In the genomic region with DNA sequence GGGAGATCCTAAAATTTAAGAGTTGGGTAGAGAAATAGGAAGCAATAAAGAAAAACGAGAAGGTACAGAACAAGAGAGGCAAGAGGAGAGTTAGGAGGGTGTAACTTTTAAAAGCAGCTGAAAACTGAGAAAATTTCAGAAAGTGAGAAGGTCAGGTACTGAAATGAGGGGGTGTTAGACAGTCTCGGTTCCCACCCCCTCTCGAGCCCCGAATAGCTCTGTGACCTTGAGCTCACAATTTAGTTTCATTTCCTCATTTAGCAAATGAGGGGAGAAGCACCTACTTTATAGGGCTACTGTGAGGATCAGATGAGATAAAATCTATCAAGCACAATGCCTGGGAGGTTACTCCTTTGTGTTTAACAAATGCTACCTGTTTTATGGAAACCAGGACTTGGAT, we compare ENCODE assay signal across 1 cellular context.
TF ChIP-seq lines count a peak whose summit lies in the region.

No MANE protein-coding gene starts in this region.

TF ChIP-seq in GM12878, 131 proteins besides CTCF, POLR2A, EP300 and RAD21 (continued from another document and continues in another):
- TF ChIP-seq, protein P1, sequence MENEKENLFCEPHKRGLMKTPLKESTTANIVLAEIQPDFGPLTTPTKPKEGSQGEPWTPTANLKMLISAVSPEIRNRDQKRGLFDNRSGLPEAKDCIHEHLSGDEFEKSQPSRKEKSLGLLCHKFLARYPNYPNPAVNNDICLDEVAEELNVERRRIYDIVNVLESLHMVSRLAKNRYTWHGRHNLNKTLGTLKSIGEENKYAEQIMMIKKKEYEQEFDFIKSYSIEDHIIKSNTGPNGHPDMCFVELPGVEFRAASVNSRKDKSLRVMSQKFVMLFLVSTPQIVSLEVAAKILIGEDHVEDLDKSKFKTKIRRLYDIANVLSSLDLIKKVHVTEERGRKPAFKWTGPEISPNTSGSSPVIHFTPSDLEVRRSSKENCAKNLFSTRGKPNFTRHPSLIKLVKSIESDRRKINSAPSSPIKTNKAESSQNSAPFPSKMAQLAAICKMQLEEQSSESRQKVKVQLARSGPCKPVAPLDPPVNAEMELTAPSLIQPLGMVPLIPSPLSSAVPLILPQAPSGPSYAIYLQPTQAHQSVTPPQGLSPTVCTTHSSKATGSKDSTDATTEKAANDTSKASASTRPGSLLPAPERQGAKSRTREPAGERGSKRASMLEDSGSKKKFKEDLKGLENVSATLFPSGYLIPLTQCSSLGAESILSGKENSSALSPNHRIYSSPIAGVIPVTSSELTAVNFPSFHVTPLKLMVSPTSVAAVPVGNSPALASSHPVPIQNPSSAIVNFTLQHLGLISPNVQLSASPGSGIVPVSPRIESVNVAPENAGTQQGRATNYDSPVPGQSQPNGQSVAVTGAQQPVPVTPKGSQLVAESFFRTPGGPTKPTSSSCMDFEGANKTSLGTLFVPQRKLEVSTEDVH (IDR thresholded peaks at IDR 0.05; ENCODE audit: low read depth, partially characterized antibody) = no peak
- TF ChIP-seq TAF1 (IDR thresholded peaks at IDR 0.05; ENCODE audit: borderline replicate concordance, low read depth, low read length) (no peak), ZNF384 (IDR thresholded peaks at IDR 0.05; ENCODE audit: borderline replicate concordance, low read depth, low read length) (peak; percentile 19; the same call in 1 of the 2 replicates), ZNF622 (IDR thresholded peaks at IDR 0.05) (no peak), ATF7 (IDR thresholded peaks at IDR 0.05; ENCODE audit: low read depth) (peak; percentile 92), KLF5 (IDR thresholded peaks at IDR 0.05; ENCODE audit: partially characterized antibody) (no peak), ETV6 (conservative IDR thresholded peaks at IDR 0.05 in 1 of 2, IDR thresholded peaks at IDR 0.05 in 1 of 2; ENCODE audit: borderline replicate concordance in 1 of 2, low read depth in 1 of 2) (peak in 1 of 2 experiments; percentile 77; a peak in 1 of 4 replicates), GABPA (IDR thresholded peaks at IDR 0.05; ENCODE audit: low read depth) (peak; percentile 51; the same call in 1 of the 2 replicates), FOXK2 (IDR thresholded peaks at IDR 0.05) (no peak), PML (IDR thresholded peaks at IDR 0.05; ENCODE audit: low read length) (peak; percentile 81), SP1 (IDR thresholded peaks at IDR 0.05; ENCODE audit: low read depth, low read length) (peak; percentile 70), ZNF24 (IDR thresholded peaks at IDR 0.05) (peak; percentile 59; the same call in 1 of the 2 replicates), HDAC2 (IDR thresholded peaks at IDR 0.05) (no peak), JUND (IDR thresholded peaks at IDR 0.05; ENCODE audit: low read depth, low read length) (peak; percentile 70; the same call in 1 of the 2 replicates), RB1 (IDR thresholded peaks at IDR 0.05; ENCODE audit: borderline replicate concordance) (no peak), STAT1 (conservative IDR thresholded peaks at IDR 0.05) (no peak), SIN3A (IDR thresholded peaks at IDR 0.05; ENCODE audit: low read depth, low read length) (no peak), BMI1 (IDR thresholded peaks at IDR 0.05; ENCODE audit: borderline replicate concordance) (peak; percentile 87), NR2F1 (conservative IDR thresholded peaks at IDR 0.05) (peak; percentile 100), GATAD2B (conservative IDR thresholded peaks at IDR 0.05; ENCODE audit: low read depth) (peak; percentile 91), TCF12 (IDR thresholded peaks at IDR 0.05; ENCODE audit: low read depth, low read length) (peak; percentile 75; the same call in 1 of the 2 replicates), STAT3 (IDR thresholded peaks at IDR 0.05; ENCODE audit: low read depth, low read length) (peak; percentile 95), BHLHE40 (IDR thresholded peaks at IDR 0.05; ENCODE audit: borderline replicate concordance in 1 of 2, low read depth in 2 of 2, low read length in 1 of 2) (peak; percentile 66 to 71; a peak in 2 of 4 replicates), WRNIP1 (IDR thresholded peaks at IDR 0.05; ENCODE audit: borderline replicate concordance, low read depth, low read length) (no peak), SMAD5 (IDR thresholded peaks at IDR 0.05; ENCODE audit: low read depth) (no peak), TBL1XR1 (IDR thresholded peaks at IDR 0.05; ENCODE audit: low read depth, low read length) (peak; percentile 99), YBX1 (IDR thresholded peaks at IDR 0.05) (no peak), EGR1 (IDR thresholded peaks at IDR 0.05; ENCODE audit: borderline replicate concordance in 1 of 2, low read depth in 2 of 2, low read length in 2 of 2) (peak in 1 of 2 experiments; percentile 96; a peak in 2 of 3 replicates), SMAD1 (IDR thresholded peaks at IDR 0.05; ENCODE audit: low read depth, partially characterized antibody) (no peak), MXI1 (IDR thresholded peaks at IDR 0.05; ENCODE audit: low read depth, low read length) (no peak), BRCA1 (IDR thresholded peaks at IDR 0.05; ENCODE audit: low read depth, low read length) (no peak), BACH1 (IDR thresholded peaks at IDR 0.05; ENCODE audit: borderline replicate concordance) (peak; percentile 94), EED (IDR thresholded peaks at IDR 0.05; ENCODE audit: low read depth) (peak; percentile 76), FOXM1 (IDR thresholded peaks at IDR 0.05; ENCODE audit: low read depth, low read length) (peak; percentile 95), TARDBP (IDR thresholded peaks at IDR 0.05; ENCODE audit: borderline replicate concordance) (no peak), NBN (IDR thresholded peaks at IDR 0.05) (peak; percentile 86), ZZZ3 (IDR thresholded peaks at IDR 0.05; ENCODE audit: control insufficient read depth, insufficient read length, low read depth) (no peak), SUPT20H (IDR thresholded peaks at IDR 0.05; ENCODE audit: borderline replicate concordance, control insufficient read depth, low read depth, low read length) (no peak), YY1 (IDR thresholded peaks at IDR 0.05; ENCODE audit: low read depth, low read length) (no peak), KAT2A (conservative IDR thresholded peaks at IDR 0.05; ENCODE audit: control insufficient read depth, low read depth, low read length) (no peak), ESRRA (IDR thresholded peaks at IDR 0.05; ENCODE audit: low read length) (peak; percentile 99), CEBPB (IDR thresholded peaks at IDR 0.05; ENCODE audit: borderline replicate concordance in 1 of 2, low read depth in 2 of 2, low read length in 2 of 2) (peak in 1 of 2 experiments; percentile 79; a peak in 2 of 4 replicates), ZBED1 (IDR thresholded peaks at IDR 0.05; ENCODE audit: borderline replicate concordance) (peak; percentile 90), RELA (IDR thresholded peaks at IDR 0.05; ENCODE audit: borderline replicate concordance, partially characterized antibody) (no peak), EZH2 (IDR thresholded peaks at IDR 0.05; ENCODE audit: borderline replicate concordance, control insufficient read depth, low read depth, low read length) (no peak)
- TF ChIP-seq, protein P2, sequence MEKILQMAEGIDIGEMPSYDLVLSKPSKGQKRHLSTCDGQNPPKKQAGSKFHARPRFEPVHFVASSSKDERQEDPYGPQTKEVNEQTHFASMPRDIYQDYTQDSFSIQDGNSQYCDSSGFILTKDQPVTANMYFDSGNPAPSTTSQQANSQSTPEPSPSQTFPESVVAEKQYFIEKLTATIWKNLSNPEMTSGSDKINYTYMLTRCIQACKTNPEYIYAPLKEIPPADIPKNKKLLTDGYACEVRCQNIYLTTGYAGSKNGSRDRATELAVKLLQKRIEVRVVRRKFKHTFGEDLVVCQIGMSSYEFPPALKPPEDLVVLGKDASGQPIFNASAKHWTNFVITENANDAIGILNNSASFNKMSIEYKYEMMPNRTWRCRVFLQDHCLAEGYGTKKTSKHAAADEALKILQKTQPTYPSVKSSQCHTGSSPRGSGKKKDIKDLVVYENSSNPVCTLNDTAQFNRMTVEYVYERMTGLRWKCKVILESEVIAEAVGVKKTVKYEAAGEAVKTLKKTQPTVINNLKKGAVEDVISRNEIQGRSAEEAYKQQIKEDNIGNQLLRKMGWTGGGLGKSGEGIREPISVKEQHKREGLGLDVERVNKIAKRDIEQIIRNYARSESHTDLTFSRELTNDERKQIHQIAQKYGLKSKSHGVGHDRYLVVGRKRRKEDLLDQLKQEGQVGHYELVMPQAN (conservative IDR thresholded peaks at IDR 0.05) = peak; percentile 43; the same call in 1 of the 2 replicates
- TF ChIP-seq, protein P3, sequence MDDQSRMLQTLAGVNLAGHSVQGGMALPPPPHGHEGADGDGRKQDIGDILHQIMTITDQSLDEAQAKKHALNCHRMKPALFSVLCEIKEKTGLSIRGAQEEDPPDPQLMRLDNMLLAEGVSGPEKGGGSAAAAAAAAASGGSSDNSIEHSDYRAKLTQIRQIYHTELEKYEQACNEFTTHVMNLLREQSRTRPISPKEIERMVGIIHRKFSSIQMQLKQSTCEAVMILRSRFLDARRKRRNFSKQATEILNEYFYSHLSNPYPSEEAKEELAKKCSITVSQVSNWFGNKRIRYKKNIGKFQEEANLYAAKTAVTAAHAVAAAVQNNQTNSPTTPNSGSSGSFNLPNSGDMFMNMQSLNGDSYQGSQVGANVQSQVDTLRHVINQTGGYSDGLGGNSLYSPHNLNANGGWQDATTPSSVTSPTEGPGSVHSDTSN (IDR thresholded peaks at IDR 0.05; ENCODE audit: insufficient replicate concordance, low read depth, low read length) = no peak
- TF ChIP-seq, protein P4, sequence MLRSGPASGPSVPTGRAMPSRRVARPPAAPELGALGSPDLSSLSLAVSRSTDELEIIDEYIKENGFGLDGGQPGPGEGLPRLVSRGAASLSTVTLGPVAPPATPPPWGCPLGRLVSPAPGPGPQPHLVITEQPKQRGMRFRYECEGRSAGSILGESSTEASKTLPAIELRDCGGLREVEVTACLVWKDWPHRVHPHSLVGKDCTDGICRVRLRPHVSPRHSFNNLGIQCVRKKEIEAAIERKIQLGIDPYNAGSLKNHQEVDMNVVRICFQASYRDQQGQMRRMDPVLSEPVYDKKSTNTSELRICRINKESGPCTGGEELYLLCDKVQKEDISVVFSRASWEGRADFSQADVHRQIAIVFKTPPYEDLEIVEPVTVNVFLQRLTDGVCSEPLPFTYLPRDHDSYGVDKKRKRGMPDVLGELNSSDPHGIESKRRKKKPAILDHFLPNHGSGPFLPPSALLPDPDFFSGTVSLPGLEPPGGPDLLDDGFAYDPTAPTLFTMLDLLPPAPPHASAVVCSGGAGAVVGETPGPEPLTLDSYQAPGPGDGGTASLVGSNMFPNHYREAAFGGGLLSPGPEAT (IDR thresholded peaks at IDR 0.05; ENCODE audit: low read depth) = peak; percentile 84
- TF ChIP-seq, protein P5, sequence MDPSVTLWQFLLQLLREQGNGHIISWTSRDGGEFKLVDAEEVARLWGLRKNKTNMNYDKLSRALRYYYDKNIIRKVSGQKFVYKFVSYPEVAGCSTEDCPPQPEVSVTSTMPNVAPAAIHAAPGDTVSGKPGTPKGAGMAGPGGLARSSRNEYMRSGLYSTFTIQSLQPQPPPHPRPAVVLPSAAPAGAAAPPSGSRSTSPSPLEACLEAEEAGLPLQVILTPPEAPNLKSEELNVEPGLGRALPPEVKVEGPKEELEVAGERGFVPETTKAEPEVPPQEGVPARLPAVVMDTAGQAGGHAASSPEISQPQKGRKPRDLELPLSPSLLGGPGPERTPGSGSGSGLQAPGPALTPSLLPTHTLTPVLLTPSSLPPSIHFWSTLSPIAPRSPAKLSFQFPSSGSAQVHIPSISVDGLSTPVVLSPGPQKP (IDR thresholded peaks at IDR 0.05; ENCODE audit: low read depth, low read length) = no peak
- TF ChIP-seq, protein P6, sequence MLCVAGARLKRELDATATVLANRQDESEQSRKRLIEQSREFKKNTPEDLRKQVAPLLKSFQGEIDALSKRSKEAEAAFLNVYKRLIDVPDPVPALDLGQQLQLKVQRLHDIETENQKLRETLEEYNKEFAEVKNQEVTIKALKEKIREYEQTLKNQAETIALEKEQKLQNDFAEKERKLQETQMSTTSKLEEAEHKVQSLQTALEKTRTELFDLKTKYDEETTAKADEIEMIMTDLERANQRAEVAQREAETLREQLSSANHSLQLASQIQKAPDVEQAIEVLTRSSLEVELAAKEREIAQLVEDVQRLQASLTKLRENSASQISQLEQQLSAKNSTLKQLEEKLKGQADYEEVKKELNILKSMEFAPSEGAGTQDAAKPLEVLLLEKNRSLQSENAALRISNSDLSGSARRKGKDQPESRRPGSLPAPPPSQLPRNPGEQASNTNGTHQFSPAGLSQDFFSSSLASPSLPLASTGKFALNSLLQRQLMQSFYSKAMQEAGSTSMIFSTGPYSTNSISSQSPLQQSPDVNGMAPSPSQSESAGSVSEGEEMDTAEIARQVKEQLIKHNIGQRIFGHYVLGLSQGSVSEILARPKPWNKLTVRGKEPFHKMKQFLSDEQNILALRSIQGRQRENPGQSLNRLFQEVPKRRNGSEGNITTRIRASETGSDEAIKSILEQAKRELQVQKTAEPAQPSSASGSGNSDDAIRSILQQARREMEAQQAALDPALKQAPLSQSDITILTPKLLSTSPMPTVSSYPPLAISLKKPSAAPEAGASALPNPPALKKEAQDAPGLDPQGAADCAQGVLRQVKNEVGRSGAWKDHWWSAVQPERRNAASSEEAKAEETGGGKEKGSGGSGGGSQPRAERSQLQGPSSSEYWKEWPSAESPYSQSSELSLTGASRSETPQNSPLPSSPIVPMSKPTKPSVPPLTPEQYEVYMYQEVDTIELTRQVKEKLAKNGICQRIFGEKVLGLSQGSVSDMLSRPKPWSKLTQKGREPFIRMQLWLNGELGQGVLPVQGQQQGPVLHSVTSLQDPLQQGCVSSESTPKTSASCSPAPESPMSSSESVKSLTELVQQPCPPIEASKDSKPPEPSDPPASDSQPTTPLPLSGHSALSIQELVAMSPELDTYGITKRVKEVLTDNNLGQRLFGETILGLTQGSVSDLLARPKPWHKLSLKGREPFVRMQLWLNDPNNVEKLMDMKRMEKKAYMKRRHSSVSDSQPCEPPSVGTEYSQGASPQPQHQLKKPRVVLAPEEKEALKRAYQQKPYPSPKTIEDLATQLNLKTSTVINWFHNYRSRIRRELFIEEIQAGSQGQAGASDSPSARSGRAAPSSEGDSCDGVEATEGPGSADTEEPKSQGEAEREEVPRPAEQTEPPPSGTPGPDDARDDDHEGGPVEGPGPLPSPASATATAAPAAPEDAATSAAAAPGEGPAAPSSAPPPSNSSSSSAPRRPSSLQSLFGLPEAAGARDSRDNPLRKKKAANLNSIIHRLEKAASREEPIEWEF (IDR thresholded peaks at IDR 0.05; ENCODE audit: insufficient replicate concordance, low read depth, low read length) = no peak
- TF ChIP-seq, protein P7, sequence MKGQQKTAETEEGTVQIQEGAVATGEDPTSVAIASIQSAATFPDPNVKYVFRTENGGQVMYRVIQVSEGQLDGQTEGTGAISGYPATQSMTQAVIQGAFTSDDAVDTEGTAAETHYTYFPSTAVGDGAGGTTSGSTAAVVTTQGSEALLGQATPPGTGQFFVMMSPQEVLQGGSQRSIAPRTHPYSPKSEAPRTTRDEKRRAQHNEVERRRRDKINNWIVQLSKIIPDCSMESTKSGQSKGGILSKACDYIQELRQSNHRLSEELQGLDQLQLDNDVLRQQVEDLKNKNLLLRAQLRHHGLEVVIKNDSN (IDR thresholded peaks at IDR 0.05; ENCODE audit: borderline replicate concordance, extremely low read length, insufficient read depth, low read depth, low read length) = no peak
- TF ChIP-seq, protein P8, sequence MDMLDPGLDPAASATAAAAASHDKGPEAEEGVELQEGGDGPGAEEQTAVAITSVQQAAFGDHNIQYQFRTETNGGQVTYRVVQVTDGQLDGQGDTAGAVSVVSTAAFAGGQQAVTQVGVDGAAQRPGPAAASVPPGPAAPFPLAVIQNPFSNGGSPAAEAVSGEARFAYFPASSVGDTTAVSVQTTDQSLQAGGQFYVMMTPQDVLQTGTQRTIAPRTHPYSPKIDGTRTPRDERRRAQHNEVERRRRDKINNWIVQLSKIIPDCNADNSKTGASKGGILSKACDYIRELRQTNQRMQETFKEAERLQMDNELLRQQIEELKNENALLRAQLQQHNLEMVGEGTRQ (IDR thresholded peaks at IDR 0.05; ENCODE audit: borderline replicate concordance, low read depth, low read length) = no peak
